11 cellular contexts compared by ENCODE assay signal in the genomic region with DNA sequence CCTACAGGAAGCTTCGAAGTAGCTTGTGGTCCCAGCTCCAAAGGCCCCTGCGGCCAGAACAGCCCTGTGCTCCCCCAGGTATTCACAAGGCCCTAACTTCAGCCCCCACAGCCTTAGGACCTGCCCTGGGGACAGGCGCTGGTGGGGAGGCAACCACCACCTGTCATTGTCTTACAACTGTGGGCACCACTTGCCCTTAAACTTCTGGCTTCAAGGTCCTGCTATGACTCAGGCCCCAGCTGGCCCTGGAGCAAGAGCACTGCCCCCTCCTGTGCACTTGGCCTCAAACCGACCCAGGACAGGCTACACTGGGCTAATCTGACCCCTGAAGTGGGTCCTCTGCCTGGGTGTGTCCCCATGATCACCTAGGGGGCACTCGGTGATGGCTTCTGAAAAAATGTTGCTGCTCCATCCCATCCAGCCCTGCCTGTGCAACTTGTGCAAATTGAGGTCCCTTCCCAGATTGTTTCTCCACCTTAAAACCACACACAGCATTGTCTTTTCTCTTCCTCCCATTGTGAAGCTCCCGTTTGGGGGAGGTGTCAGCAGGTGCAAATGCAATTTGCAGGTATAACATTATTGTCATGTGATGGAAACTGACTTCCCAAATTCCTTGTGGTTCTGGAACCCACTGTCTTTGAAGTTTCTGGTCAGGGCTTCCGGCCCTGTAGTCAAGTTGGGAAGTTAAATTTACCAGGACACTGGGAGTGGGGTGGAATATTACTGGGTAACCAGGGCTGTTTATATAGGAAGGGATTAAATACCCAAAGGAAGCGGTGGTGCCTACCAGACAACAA. TPM values are rescaled to one million over a fixed set of nuclear protein-coding genes. Genes with fewer than 3 reads are reported as not detected.
DNase-seq lines count a peak whose midpoint lies in the region; ATAC-seq and TF ChIP-seq lines count a peak whose summit lies in the region.
"Had no signal": no experiment of that assay in that cellular context is flagged by ENCODE, and none has a peak within 500 bp of the region (broad histone marks: within the 10 kb centered on the region; RNA-seq: fewer than 3 reads in every experiment).

No MANE protein-coding gene starts in this region.

- DNase-seq in AG08396 (ENCODE audit: low spot score) (peak; percentile 54), SK-N-SH (no peak), right atrium auricular region (ENCODE audit: low spot score) (no peak), cortex of kidney (lab: John Stamatoyannopoulos, UW) (no peak), NCI-H2227 (lab: John Stamatoyannopoulos, UW; ENCODE audit: unreplicated experiment) (no peak), NCI-H774 (lab: John Stamatoyannopoulos, UW) (no peak)
- DNase-seq: Calu3, NCI-H526, T-helper 9 cell had no signal

- H3K36me3 ChIP-seq in SK-N-SH (replicated peaks in 1 of 2; ENCODE audit: control insufficient read depth in 1 of 2, insufficient read depth in 2 of 2, low read length in 1 of 2): no peaks in the 10 kb centered on the region
- H3K36me3 ChIP-seq in right atrium auricular region: no peaks in the 10 kb centered on the region

- H3K27me3 ChIP-seq in SK-N-SH (ENCODE audit: insufficient read depth) (peaks cover 12% of the 10 kb centered on the region; the same call in 1 of the 2 replicates), right atrium auricular region (no peaks in the 10 kb centered on the region)

- no peak overlapping the region for H3K9ac ChIP-seq in SK-N-SH

- peak; percentile 2; the same call in 1 of the 2 replicates for TF ChIP-seq CTCF in GM12875 (IDR thresholded peaks at IDR 0.05; ENCODE audit: borderline replicate concordance, insufficient read depth, low read depth, low read length)
- TF ChIP-seq CTCF in SK-N-SH (IDR thresholded peaks at IDR 0.05): no peak
- no peak for TF ChIP-seq CTCF in right atrium auricular region (IDR thresholded peaks at IDR 0.05)

- no peak overlapping the region for H2AFZ ChIP-seq in SK-N-SH (ENCODE audit: low read depth)

- CTCF ChIA-PET in SK-N-SH (lab: Yijun Ruan, JAX): interaction anchor here (1.2 to 2.3 kb wide), 4 partner anchors 10 to 117 kb away, joined by 4 to 9 read pairs (median 6); no protein-coding TSS in a partner anchor

- H3K9me3 ChIP-seq in SK-N-SH: no peaks in the 10 kb centered on the region
- no peaks in the 10 kb centered on the region for H3K9me3 ChIP-seq in right atrium auricular region

- ATAC-seq in HG02884 (IDR thresholded peaks at IDR 0.05; ENCODE audit: unreplicated experiment): no peak

- TF ChIP-seq EP300 in SK-N-SH (IDR thresholded peaks at IDR 0.05; ENCODE audit: borderline replicate concordance in 1 of 2, low read depth in 1 of 2, low read length in 1 of 2): no peak

- no peaks in the 10 kb centered on the region for H3F3A ChIP-seq in SK-N-SH (replicated peaks; ENCODE audit: insufficient read depth)

- no peaks in the 10 kb centered on the region for H3K9me2 ChIP-seq in SK-N-SH

- H3K4me3 ChIP-seq in GM12875 (ENCODE audit: low read depth, low read length): no peak overlapping the region
- no peak overlapping the region for H3K4me3 ChIP-seq in SK-N-SH (ENCODE audit: low read depth in 2 of 2, low read length in 1 of 2)
- H3K4me3 ChIP-seq in right atrium auricular region: peak overlapping the region in 1 of 2 donors; percentile 62

- no peaks in the 10 kb centered on the region for H3K79me2 ChIP-seq in SK-N-SH (ENCODE audit: insufficient read depth)

- 84% methylated on average over 5 of the region's 8 CpGs for WGBS in SK-N-SH (ENCODE audit: low lambda C conversion rate)

- H3K4me2 ChIP-seq in SK-N-SH: no peak overlapping the region

- H3K27ac ChIP-seq in SK-N-SH (ENCODE audit: low read depth in 2 of 2, low read length in 1 of 2): no peak overlapping the region
- peak overlapping the region; percentile 93 to 96 for H3K27ac ChIP-seq in right atrium auricular region

- peaks cover 0 to 3% of the 10 kb centered on the region in 2 experiments; a peak in 1 of 4 replicates for H3K4me1 ChIP-seq in SK-N-SH (ENCODE audit: control insufficient read depth in 1 of 2, insufficient read depth in 2 of 2, low read depth in 1 of 2, low read length in 1 of 2)
- peaks cover 0 to 61% of the 10 kb centered on the region in 2 donors for H3K4me1 ChIP-seq in right atrium auricular region

- no peak for TF ChIP-seq RAD21 in SK-N-SH (IDR thresholded peaks at IDR 0.05; ENCODE audit: low read length)

- H4K20me1 ChIP-seq in SK-N-SH (ENCODE audit: insufficient read depth): no peaks in the 10 kb centered on the region

- POLR2A ChIA-PET in SK-N-SH (lab: Yijun Ruan, JAX): no interaction called here

TF ChIP-seq in SK-N-SH, 30 proteins besides CTCF, POLR2A, EP300 and RAD21:
- TF ChIP-seq MXI1 (IDR thresholded peaks at IDR 0.05; ENCODE audit: low read depth, low read length) (no peak), FOXJ3 (CRISPR knock-in tag; IDR thresholded peaks at IDR 0.05) (no peak), FOSL2 (IDR thresholded peaks at IDR 0.05; ENCODE audit: borderline replicate concordance, low read depth) (peak; percentile 18; the same call in 1 of the 2 replicates)

RNA-seq across cellular contexts. Expression of a gene that starts 1.1 kb away (rescaled TPM):
- polyA plus RNA-seq in SK-N-SH (2012; rRNA removed): 0.44 and 0.62 TPM in 2 replicates
- 0.22 and 0.30 TPM in 2 replicates for polyA plus RNA-seq in SK-N-SH (2012; cell fraction: cytosol; rRNA removed)
- polyA plus RNA-seq in SK-N-SH (2012; cell fraction: nucleus; rRNA removed): 3.4 and 3.7 TPM in 2 replicates
- total RNA-seq in right atrium auricular region: 10 to 100 TPM; 15.8 to 28.6 TPM

RNA-seq across cellular contexts. Expression of a gene that starts 6.3 kb away (rescaled TPM):
- 0.06 TPM in 1 of 2 replicates, not detected in the other for polyA plus RNA-seq in SK-N-SH (2012; rRNA removed)
- polyA plus RNA-seq in SK-N-SH (2012; cell fraction: cytosol; rRNA removed): not detected in 2 replicates
- 0.10 and 0.16 TPM in 2 replicates for polyA plus RNA-seq in SK-N-SH (2012; cell fraction: nucleus; rRNA removed)
- 1 to 10 TPM in 1 of 2 donors, under 1 TPM in 1; 0.70 to 1.3 TPM for total RNA-seq in right atrium auricular region
- total RNA-seq: Calu3 had no signal

RNA-seq across cellular contexts. Expression of a gene that starts 7.8 kb away (rescaled TPM):
- polyA plus RNA-seq in SK-N-SH (2012; rRNA removed): 7.6 and 10.8 TPM in 2 replicates
- 8.6 and 11.1 TPM in 2 replicates for polyA plus RNA-seq in SK-N-SH (2012; cell fraction: cytosol; rRNA removed)
- 11.5 and 13.5 TPM in 2 replicates for polyA plus RNA-seq in SK-N-SH (2012; cell fraction: nucleus; rRNA removed)
- total RNA-seq in right atrium auricular region: 10 to 100 TPM in 1 of 2 donors, 1 to 10 TPM in 1; 9.5 to 29.7 TPM

RNA-seq across cellular contexts. Expression of a gene that starts 12.9 kb away (rescaled TPM):
- not detected in 2 replicates for polyA plus RNA-seq in SK-N-SH (2012; rRNA removed)
- 0.01 TPM in 1 of 2 replicates, not detected in the other for polyA plus RNA-seq in SK-N-SH (2012; cell fraction: cytosol; rRNA removed)
- 0.05 TPM in 1 of 2 replicates, not detected in the other for polyA plus RNA-seq in SK-N-SH (2012; cell fraction: nucleus; rRNA removed)
- not detected for total RNA-seq in right atrium auricular region

RNA-seq across cellular contexts. Expression of a gene that starts 43.3 kb away (rescaled TPM):
- polyA plus RNA-seq in SK-N-SH (2012; rRNA removed): 7.4 and 10.3 TPM in 2 replicates
- 10.7 and 14.5 TPM in 2 replicates for polyA plus RNA-seq in SK-N-SH (2012; cell fraction: cytosol; rRNA removed)
- 3.1 and 7.3 TPM in 2 replicates for polyA plus RNA-seq in SK-N-SH (2012; cell fraction: nucleus; rRNA removed)
- 1 to 10 TPM; 5.9 to 8.5 TPM for total RNA-seq in right atrium auricular region

Comparison
In these comparisons a context has a peak if more than half of its experiments do, and no peak if none do; other contexts are left out.
1. H3K27ac ChIP-seq: peak in right atrium auricular region (2 of 2); none in SK-N-SH (0 of 2).